ENCODE assay signal across 6 cellular contexts in genomic region chr6:94394822-94395221, GRCh38.
"Had no signal": no experiment of that assay in that cellular context is flagged by ENCODE, and none has a peak within 500 bp of the region (broad histone marks: within the 10 kb centered on the region; RNA-seq: fewer than 3 reads in every experiment).

No MANE protein-coding gene starts in this region.

- FAIRE-seq: HTR-8/SVneo, K562 had no signal

- H3K4me3 ChIP-seq: K562 had no signal

- H3K4me2 ChIP-seq: KMS-11 had no signal

- DNase-seq: KBM-7, KG1 had no signal

- ATAC-seq: K562 had no signal

- H3K27ac ChIP-seq: HL-60, KMS-11 had no signal

- H3K9ac ChIP-seq: KMS-11 had no signal
